8 cellular contexts compared by ENCODE assay signal in the genomic region with DNA sequence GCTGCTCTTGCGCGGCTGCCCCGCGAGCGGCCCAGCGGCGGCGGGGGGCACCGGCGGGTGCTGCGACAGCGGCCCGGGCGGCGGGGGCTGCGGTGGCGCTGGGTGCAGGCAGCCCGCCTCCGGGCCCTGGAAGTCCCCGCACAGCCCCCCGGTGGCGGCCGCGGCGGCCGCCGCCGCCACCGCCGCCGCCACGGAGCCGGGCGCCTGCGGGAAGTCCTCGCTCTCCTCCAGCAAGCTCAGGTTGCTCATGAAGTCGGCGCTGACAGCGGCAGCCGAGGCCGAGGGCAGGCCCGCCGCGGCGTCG. TPM values are rescaled to one million over a fixed set of nuclear protein-coding genes. Genes with fewer than 3 reads are reported as not detected.
DNase-seq lines count a peak whose midpoint lies in the region; ATAC-seq and TF ChIP-seq lines count a peak whose summit lies in the region.

No MANE protein-coding gene starts in this region.

- peak; percentile 6 for DNase-seq in ACHN
- no peak for DNase-seq in NT2/D1 (ENCODE audit: low read depth, low spot score)
- DNase-seq in astrocyte of the spinal cord (ENCODE audit: low read depth, low spot score), result no peak
- no peak for DNase-seq in lower lobe of right lung
- no peak for DNase-seq in suprapubic skin (ENCODE audit: low spot score in 2 of 2)
- DNase-seq in Kasumi-1 (lab: John Stamatoyannopoulos, UW), result no peak

- no peak for TF ChIP-seq EP300 in suprapubic skin (IDR thresholded peaks at IDR 0.05)

- peak; percentile 0 for ATAC-seq in GM19452 (IDR thresholded peaks at IDR 0.05; ENCODE audit: unreplicated experiment)
- ATAC-seq in lower lobe of right lung, result no peak
- ATAC-seq in GM18520 (IDR thresholded peaks at IDR 0.05; ENCODE audit: unreplicated experiment), result no peak

- H3K4me1 ChIP-seq in NT2/D1 (ENCODE audit: insufficient read depth, insufficient read length) (peaks cover 2% of the 10 kb centered on the region), lower lobe of right lung (peaks cover 45% of the 10 kb centered on the region), suprapubic skin (peaks cover 42% of the 10 kb centered on the region)

- no peaks in the 10 kb centered on the region for H3K9me3 ChIP-seq in NT2/D1 (ENCODE audit: insufficient read depth, low read length)
- H3K9me3 ChIP-seq in lower lobe of right lung, result no peaks in the 10 kb centered on the region
- no peaks in the 10 kb centered on the region for H3K9me3 ChIP-seq in suprapubic skin

- H3K27me3 ChIP-seq in NT2/D1 (ENCODE audit: insufficient read depth, insufficient read length) (peaks cover 7% of the 10 kb centered on the region), lower lobe of right lung (ENCODE audit: low read depth) (no peaks in the 10 kb centered on the region), suprapubic skin (no peaks in the 10 kb centered on the region)

- intact Hi-C loops in lower lobe of right lung (cut with DNase I), result loop anchor here (10.0 kb wide), 1 partner anchor 71 kb away; no protein-coding TSS in a partner anchor

- no peak for TF ChIP-seq CTCF in astrocyte of the spinal cord (IDR thresholded peaks at IDR 0.05; ENCODE audit: low read depth, low read length)
- no peak for TF ChIP-seq CTCF in lower lobe of right lung (IDR thresholded peaks at IDR 0.05)
- no peak for TF ChIP-seq CTCF in suprapubic skin (IDR thresholded peaks at IDR 0.05)

- 2% methylated on average over 9 of the region's 46 CpGs for WGBS in suprapubic skin

- TF ChIP-seq POLR2A in suprapubic skin (IDR thresholded peaks at IDR 0.05), result no peak

- H3K4me3 ChIP-seq in NT2/D1 (ENCODE audit: insufficient read length, low read depth) (peak overlapping the region; percentile 75), astrocyte of the spinal cord (ENCODE audit: low read depth, low read length) (peak overlapping the region; percentile 71), lower lobe of right lung (peak overlapping the region; percentile 98), suprapubic skin (peak overlapping the region; percentile 100)

- in situ Hi-C loops in ACHN (cut with HindIII; ENCODE audit: low pct_ligation_motif_present, low pct_unique_long_range_greater_than_20kb, low sequenced_read_pairs) (no loop called here), astrocyte of the spinal cord (cut with HindIII; ENCODE audit: low sequenced_read_pairs) (no loop called here)

- peak overlapping the region; percentile 99 for H3K27ac ChIP-seq in lower lobe of right lung
- peak overlapping the region; percentile 99 for H3K27ac ChIP-seq in suprapubic skin

- H3K9ac ChIP-seq in NT2/D1 (ENCODE audit: insufficient read length, low read depth), result peak overlapping the region; percentile 86

- no peaks in the 10 kb centered on the region for H3K36me3 ChIP-seq in NT2/D1 (ENCODE audit: insufficient read depth, insufficient read length, low read length)
- no peaks in the 10 kb centered on the region for H3K36me3 ChIP-seq in lower lobe of right lung
- H3K36me3 ChIP-seq in suprapubic skin, result no peaks in the 10 kb centered on the region

RNA-seq across cellular contexts. Expression of a gene that starts 0.7 kb away (rescaled TPM):
- total RNA-seq in lower lobe of right lung (19.9 TPM), suprapubic skin (10 to 100 TPM; 50.7 to 67.2 (median 60.3) TPM)
